ENCODE assay signal across 9 cellular contexts in the genomic region with DNA sequence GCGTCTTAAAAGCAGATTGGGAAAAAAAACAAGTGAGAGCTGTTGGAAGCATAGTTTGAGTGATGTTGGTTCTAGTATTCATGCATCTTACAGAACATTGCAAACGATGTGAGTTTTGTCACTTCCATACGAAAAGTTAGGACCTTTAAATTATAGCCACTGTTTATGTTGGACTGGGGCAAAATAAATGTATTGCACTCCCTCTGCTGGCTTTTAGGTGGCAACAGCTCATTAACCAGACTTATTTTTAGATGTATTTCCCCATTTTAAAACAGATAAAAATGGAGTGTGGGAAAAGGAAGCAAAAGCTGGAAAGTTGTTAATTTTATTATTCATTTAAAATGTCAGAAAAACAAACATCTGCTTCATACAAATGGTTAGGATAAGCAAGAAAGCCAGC.
DNase-seq lines count a peak whose midpoint lies in the region; ATAC-seq, FAIRE-seq and TF ChIP-seq lines count a peak whose summit lies in the region.
"Had no signal": no experiment of that assay in that cellular context is flagged by ENCODE, and none has a peak within 500 bp of the region (broad histone marks: within the 10 kb centered on the region; RNA-seq: fewer than 3 reads in every experiment).

No MANE protein-coding gene starts in this region.

- H3K4me3 ChIP-seq in DND-41 (ENCODE audit: low read depth in 1 of 2, low read length in 2 of 2) (no peak overlapping the region), GM12878 (no peak overlapping the region)

- no peak for ATAC-seq in DND-41 (ENCODE audit: insufficient read depth, low read depth)
- peak; percentile 34; the same call in 2 of the 3 replicates for ATAC-seq in GM12878
- no peak for ATAC-seq in activated CD4-positive, alpha-beta T cell treated with anti-CD3 and anti-CD28 coated beads for 36 hours
- ATAC-seq in HG03439 (IDR thresholded peaks at IDR 0.05; ENCODE audit: unreplicated experiment) = no peak

- H3K4me1 Mint-ChIP-seq in nephron progenitor cell = peaks cover 20% of the 10 kb centered on the region
- peaks cover 2% of the 10 kb centered on the region for H3K4me1 Mint-ChIP-seq in activated CD4-positive, alpha-beta T cell treated with anti-CD3 and anti-CD28 coated beads for 36 hours

- CTCF ChIA-PET in GM12878 (lab: Yijun Ruan, JAX) = interaction anchor here (0.6 to 2.6 kb wide), 7 partner anchors 13 to 195 kb away, joined by 3 to 30 read pairs (median 3); no protein-coding TSS in a partner anchor
- CTCF ChIA-PET in activated CD4-positive, alpha-beta T cell treated with anti-CD3 and anti-CD28 coated beads for 36 hours (lab: Charles Lee) = interaction anchor here (0.8 to 2.1 kb wide), 2 partner anchors 17 to 136 kb away, joined by 3 to 4 read pairs; no protein-coding TSS in a partner anchor

- H3K9me3 ChIP-seq in DND-41 (ENCODE audit: insufficient read depth, low read length, severe bottlenecking) (no peaks in the 10 kb centered on the region), GM12878 (replicated peaks; ENCODE audit: control insufficient read depth, insufficient read depth, low read length) (no peaks in the 10 kb centered on the region)

- H3K27me3 ChIP-seq in DND-41 (ENCODE audit: insufficient read depth, low read length, poor library complexity) (no peaks in the 10 kb centered on the region), GM12878 (replicated peaks in 1 of 2; ENCODE audit: control insufficient read depth in 2 of 2, insufficient read depth in 2 of 2, low read length in 1 of 2) (no peaks in the 10 kb centered on the region)

- BruUV-seq in GM12878 (replicated peaks; lab: Mats Ljungman, UMichigan) = no TSS peak

- H4K20me1 ChIP-seq in DND-41 (ENCODE audit: insufficient read depth, low read length) (no peaks in the 10 kb centered on the region), GM12878 (ENCODE audit: control insufficient read depth, insufficient read depth) (no peaks in the 10 kb centered on the region)

- no peaks in the 10 kb centered on the region for H3K79me2 ChIP-seq in DND-41 (ENCODE audit: insufficient read depth, low read length)
- no peaks in the 10 kb centered on the region for H3K79me2 ChIP-seq in GM12878 (ENCODE audit: control insufficient read depth, insufficient read depth, low read length)

- TF ChIP-seq POLR2A in GM12878 (IDR thresholded peaks at IDR 0.05; ENCODE audit: low read depth, low read length) = no peak

- RAD21 ChIA-PET in GM12878 (lab: Charles Lee; ENCODE audit: unreplicated experiment) = interaction anchor here (0.7 to 2.0 kb wide), 4 partner anchors 135 to 196 kb away, joined by 3 to 8 read pairs (median 6); no protein-coding TSS in a partner anchor

- DNase-seq in DND-41 = no peak
- DNase-seq in LHCN-M2 (ENCODE audit: low read depth) = peak; percentile 29
- no peak for DNase-seq in GM12878 (ENCODE audit: low read depth, low spot score)
- no peak for DNase-seq in nephron progenitor cell
- DNase-seq in activated T-cell treated with anti-CD3 and anti-CD28 coated beads, Interleukin-2, amount 50 U/mL, for 1 hour = no peak
- no peak for DNase-seq in iPS-NIHi7 (ENCODE audit: extremely low spot score)
- no peak for DNase-seq in activated CD4-positive, alpha-beta T cell treated with anti-CD3 and anti-CD28 coated beads for 36 hours
- DNase-seq: activated effector memory CD4-positive, alpha-beta T cell treated with Interleukin-2 at 50 U/mL for 16 hours had no signal

- in situ Hi-C loops in GM12878 (cut with MboI) = no loop called here

- H3K27ac ChIP-seq in DND-41 (ENCODE audit: low read length) (no peak overlapping the region), GM12878 (ENCODE audit: control insufficient read depth, insufficient read depth) (no peak overlapping the region)

- H3K36me3 ChIP-seq in DND-41 (ENCODE audit: insufficient read depth, low read length) = no peaks in the 10 kb centered on the region
- no peaks in the 10 kb centered on the region for H3K36me3 ChIP-seq in GM12878 (ENCODE audit: control insufficient read depth in 2 of 2, insufficient read depth in 2 of 2, low read length in 1 of 2)

- H2AFZ ChIP-seq in DND-41 (ENCODE audit: low read depth, low read length) (no peak overlapping the region), GM12878 (ENCODE audit: control insufficient read depth, low read depth, low read length) (no peak overlapping the region)

- H3K27ac Mint-ChIP-seq in nephron progenitor cell = no peak overlapping the region
- H3K27ac Mint-ChIP-seq in activated CD4-positive, alpha-beta T cell treated with anti-CD3 and anti-CD28 coated beads for 36 hours = no peak overlapping the region

- no peak for FAIRE-seq in GM12878 (lab: Jason Lieb, UNC)

- H3K4me2 ChIP-seq in DND-41 (ENCODE audit: insufficient read depth, low read length) (no peak overlapping the region), GM12878 (ENCODE audit: control insufficient read depth, insufficient read depth) (no peak overlapping the region)

- no peak for TF ChIP-seq RAD21 in GM12878 (IDR thresholded peaks at IDR 0.05; ENCODE audit: insufficient read depth, low read depth, low read length)

- WGBS in GM12878 (ENCODE audit: insufficient coverage, insufficient replicate concordance, low lambda C conversion rate, missing lambda C conversion rate) = 23% methylated on average over 3 of the region's 3 CpGs

- no peak overlapping the region for H3K4me3 Mint-ChIP-seq in nephron progenitor cell
- no peak overlapping the region for H3K4me3 Mint-ChIP-seq in activated CD4-positive, alpha-beta T cell treated with anti-CD3 and anti-CD28 coated beads for 36 hours

- no peaks in the 10 kb centered on the region for H3K36me3 Mint-ChIP-seq in nephron progenitor cell (ENCODE audit: low read depth)
- no peaks in the 10 kb centered on the region for H3K36me3 Mint-ChIP-seq in activated CD4-positive, alpha-beta T cell treated with anti-CD3 and anti-CD28 coated beads for 36 hours (ENCODE audit: low read depth)

- peak; percentile 23 for TF ChIP-seq CTCF in DND-41 (IDR thresholded peaks at IDR 0.05; ENCODE audit: borderline replicate concordance, extremely low read depth, low read length, poor library complexity, severe bottlenecking)
- peak; percentile 8 to 40 (median 10); a peak in 2 of 6 replicates for TF ChIP-seq CTCF in GM12878 (IDR thresholded peaks at IDR 0.05 in 2 of 3, conservative IDR thresholded peaks at IDR 0.05 in 1 of 3; ENCODE audit: control insufficient read depth in 2 of 3, extremely low read depth in 1 of 3, insufficient read depth in 1 of 3, low read depth in 3 of 3, low read length in 3 of 3)
- peak; percentile 42 for TF ChIP-seq CTCF in nephron progenitor cell (IDR thresholded peaks at IDR 0.05)

- H3K4me1 ChIP-seq in DND-41 (ENCODE audit: insufficient read depth, low read length) = no peaks in the 10 kb centered on the region
- no peaks in the 10 kb centered on the region for H3K4me1 ChIP-seq in GM12878 (ENCODE audit: control insufficient read depth, insufficient read depth, low read length)

- POLR2A ChIA-PET in GM12878 (lab: Charles Lee) = no interaction called here
- POLR2A ChIA-PET in activated CD4-positive, alpha-beta T cell treated with anti-CD3 and anti-CD28 coated beads for 36 hours (lab: Charles Lee) = interaction anchor here (0.7 kb wide), 1 partner anchor 481 kb away, joined by 3 read pairs; no protein-coding TSS in a partner anchor

- H3K9me3 Mint-ChIP-seq in nephron progenitor cell = no peaks in the 10 kb centered on the region
- H3K9me3 Mint-ChIP-seq in activated CD4-positive, alpha-beta T cell treated with anti-CD3 and anti-CD28 coated beads for 36 hours (ENCODE audit: low read depth) = no peaks in the 10 kb centered on the region

- SMC1A ChIA-PET in GM12878 (lab: Charles Lee; ENCODE audit: uncharacterized antibody, unreplicated experiment) = interaction anchor here (0.8 to 2.1 kb wide), 6 partner anchors 10 to 135 kb away, joined by 3 to 10 read pairs (median 3); no protein-coding TSS in a partner anchor

- H3K27me3 Mint-ChIP-seq in nephron progenitor cell (ENCODE audit: low read depth, poor library complexity) = peaks cover 3% of the 10 kb centered on the region
- no peaks in the 10 kb centered on the region for H3K27me3 Mint-ChIP-seq in activated CD4-positive, alpha-beta T cell treated with anti-CD3 and anti-CD28 coated beads for 36 hours

- TF ChIP-seq EP300 in GM12878 (IDR thresholded peaks at IDR 0.05; ENCODE audit: borderline replicate concordance in 1 of 2, control insufficient read depth in 1 of 2, low read depth in 2 of 2, low read length in 2 of 2) = no peak

- intact Hi-C loops in GM12878 (cut with micrococcal nuclease; ENCODE audit: unreplicated experiment) = loop anchor here (1.0 kb wide), 1 partner anchor 136 kb away; no protein-coding TSS in a partner anchor
- intact Hi-C loops in activated CD4-positive, alpha-beta T cell treated with anti-CD3 and anti-CD28 coated beads for 36 hours (cut with DNase I, micrococcal nuclease) = loop anchor here (1.0 to 5.0 kb wide), 2 partner anchors 134 to 136 kb away; no protein-coding TSS in a partner anchor

- H3K9ac ChIP-seq in DND-41 (ENCODE audit: low read depth, low read length) (no peak overlapping the region), GM12878 (ENCODE audit: control insufficient read depth, insufficient read depth, low read length) (no peak overlapping the region)

TF ChIP-seq in GM12878, 131 proteins besides CTCF, POLR2A, EP300 and RAD21:
- TF ChIP-seq IKZF2 (IDR thresholded peaks at IDR 0.05) (no peak), YY1 (IDR thresholded peaks at IDR 0.05; ENCODE audit: low read depth, low read length) (no peak), SMC3 (IDR thresholded peaks at IDR 0.05; ENCODE audit: borderline replicate concordance, low read length) (peak; percentile 22; the same call in 1 of the 2 replicates), CREB1 (IDR thresholded peaks at IDR 0.05; ENCODE audit: low read depth) (no peak)
TF ChIP-seq in GM12878: peak in this region for 1.
